Comparison of ENCODE assay signal across 8 cellular contexts in the genomic region with DNA sequence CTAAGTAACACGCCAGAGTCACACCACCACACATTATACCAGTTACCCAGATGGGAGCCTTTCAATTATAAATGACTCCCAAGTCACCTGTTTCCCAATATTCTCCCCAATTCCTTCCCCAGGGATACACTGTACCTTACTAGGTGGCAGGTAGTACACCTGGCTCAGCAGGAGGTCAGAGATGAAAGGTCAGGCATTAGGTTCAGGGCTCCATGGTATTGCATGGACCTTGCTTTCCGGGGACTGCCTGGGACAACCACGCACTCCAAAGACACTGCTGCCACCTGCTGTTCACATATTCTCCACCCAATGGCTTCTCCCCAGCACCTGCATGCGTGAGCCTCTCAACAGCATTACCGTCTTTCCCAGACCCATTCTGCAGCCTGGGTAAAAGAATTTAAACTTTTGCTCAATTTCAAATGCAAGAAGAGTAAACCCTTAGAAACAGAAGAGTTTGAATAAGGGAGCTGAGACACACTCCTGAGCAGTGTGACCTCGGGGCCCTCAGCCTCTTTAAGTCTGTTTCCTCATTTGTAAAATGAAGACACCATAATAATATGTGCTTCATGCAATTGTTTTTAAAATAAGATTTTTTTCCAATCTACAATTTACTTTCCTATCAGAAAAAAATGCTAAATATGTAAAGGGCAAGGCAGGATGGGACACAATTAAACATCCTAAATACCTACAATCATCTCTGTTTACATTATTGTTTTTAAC. TPM values are rescaled to one million over a fixed set of nuclear protein-coding genes. Genes with fewer than 3 reads are reported as not detected.
A peak's percentile ranks its signal among the peaks of the same experiment; 100 is the strongest.
DNase-seq lines count a peak whose midpoint lies in the region; ATAC-seq, FAIRE-seq and TF ChIP-seq lines count a peak whose summit lies in the region.

No MANE protein-coding gene starts in this region.

- H3K27ac Mint-ChIP-seq in astrocyte (ENCODE audit: unreplicated experiment): peak overlapping the region; percentile 94

- no peaks in the 10 kb centered on the region for H3K79me2 ChIP-seq in astrocyte (ENCODE audit: insufficient read depth, low read length)
- no peaks in the 10 kb centered on the region for H3K79me2 ChIP-seq in smooth muscle cell (ENCODE audit: low read depth)

- no peak for ATAC-seq in GM21529 (IDR thresholded peaks at IDR 0.05; ENCODE audit: unreplicated experiment)

- no peak overlapping the region for H3K9ac ChIP-seq in astrocyte (ENCODE audit: low read length)
- H3K9ac ChIP-seq in smooth muscle cell (ENCODE audit: low read depth): no peak overlapping the region

- H3K4me3 ChIP-seq in AG04449 (ENCODE audit: low read depth, low read length) (no peak overlapping the region), astrocyte (ENCODE audit: insufficient read depth, low read depth, low read length) (no peak overlapping the region), smooth muscle cell (no peak overlapping the region)

- H3K4me3 Mint-ChIP-seq in astrocyte (ENCODE audit: unreplicated experiment): no peak overlapping the region

- no peaks in the 10 kb centered on the region for H3K36me3 Mint-ChIP-seq in astrocyte (ENCODE audit: low read depth, unreplicated experiment)

- H2AFZ ChIP-seq in astrocyte (ENCODE audit: low read depth, low read length): no peak overlapping the region
- H2AFZ ChIP-seq in smooth muscle cell (ENCODE audit: low read depth): no peak overlapping the region

- peaks cover 10% of the 10 kb centered on the region for H3F3A ChIP-seq in smooth muscle cell (ENCODE audit: low read depth)

- H3K27me3 ChIP-seq in astrocyte (ENCODE audit: insufficient read depth, low read length): no peaks in the 10 kb centered on the region
- no peaks in the 10 kb centered on the region for H3K27me3 ChIP-seq in smooth muscle cell (ENCODE audit: low read depth)

- H4K20me1 ChIP-seq in astrocyte (ENCODE audit: insufficient read depth, low read length): no peaks in the 10 kb centered on the region
- H4K20me1 ChIP-seq in smooth muscle cell (ENCODE audit: low read depth): no peaks in the 10 kb centered on the region

- CTCF ChIA-PET in AG04449 (lab: Yijun Ruan, JAX): interaction anchor here (0.5 to 3.3 kb wide), 57 partner anchors 8 to 1225 kb away, joined by 3 to 27 read pairs (median 4); partner anchors contain the start of gene APH1B

- H3K9me3 Mint-ChIP-seq in astrocyte (ENCODE audit: unreplicated experiment): no peaks in the 10 kb centered on the region

- H3K4me1 Mint-ChIP-seq in astrocyte (ENCODE audit: low read depth, unreplicated experiment): peaks cover 36% of the 10 kb centered on the region

- POLR2A ChIA-PET in AG04449 (lab: Yijun Ruan, JAX): interaction anchor here (0.7 to 1.3 kb wide), 3 partner anchors 36 to 387 kb away, joined by 3 to 4 read pairs (median 3); no protein-coding TSS in a partner anchor

- no peak for DNase-seq in AG04449 (ENCODE audit: low read depth, low spot score)
- peak; percentile 64 for DNase-seq in GM19238 (ENCODE audit: insufficient read length, low spot score)
- peak; percentile 36 for DNase-seq in NCI-H2029 (lab: John Stamatoyannopoulos, UW)
- DNase-seq in T1000 (lab: John Stamatoyannopoulos, UW): peak; percentile 46
- no peak for DNase-seq in astrocyte (ENCODE audit: low read depth)
- peak; percentile 68 to 71 for DNase-seq in hippocampal formation (lab: John Stamatoyannopoulos, UW)
- DNase-seq in smooth muscle cell (lab: John Stamatoyannopoulos, UW; ENCODE audit: unreplicated experiment): no peak

- no peak for FAIRE-seq in astrocyte (lab: Jason Lieb, UNC)

- TF ChIP-seq CTCF in AG04449 (IDR thresholded peaks at IDR 0.05; ENCODE audit: insufficient read depth, low read length, missing control alignments) (peak; percentile 87), astrocyte (IDR thresholded peaks at IDR 0.05; ENCODE audit: insufficient read depth, low read depth, low read length) (peak; percentile 73), smooth muscle cell (IDR thresholded peaks at IDR 0.05; ENCODE audit: borderline replicate concordance, insufficient read depth, poor library complexity, severe bottlenecking) (peak; percentile 79)

- H3K4me1 ChIP-seq in astrocyte (ENCODE audit: insufficient read depth, low read length) (peaks cover 32% of the 10 kb centered on the region), smooth muscle cell (ENCODE audit: low read depth) (peaks cover 21% of the 10 kb centered on the region)

- H3K4me2 ChIP-seq in astrocyte (ENCODE audit: low read length): no peak overlapping the region
- peak overlapping the region; percentile 72 for H3K4me2 ChIP-seq in smooth muscle cell

- no peaks in the 10 kb centered on the region for H3K9me3 ChIP-seq in astrocyte (ENCODE audit: insufficient read depth, low read depth, low read length)
- no peaks in the 10 kb centered on the region for H3K9me3 ChIP-seq in smooth muscle cell (replicated peaks; ENCODE audit: low read depth)

- 30% methylated on average over 6 of the region's 6 CpGs for WGBS in smooth muscle cell (ENCODE audit: low lambda C conversion rate)

- peak overlapping the region; percentile 71 for H3K27ac ChIP-seq in astrocyte (ENCODE audit: low read depth, low read length)
- no peak overlapping the region for H3K27ac ChIP-seq in smooth muscle cell (ENCODE audit: low read depth)

- no peaks in the 10 kb centered on the region for H3K27me3 Mint-ChIP-seq in astrocyte (ENCODE audit: low read depth, unreplicated experiment)

- H3K36me3 ChIP-seq in astrocyte (ENCODE audit: insufficient read depth, low read length) (no peaks in the 10 kb centered on the region), smooth muscle cell (ENCODE audit: low read depth) (no peaks in the 10 kb centered on the region)

RNA-seq across cellular contexts. Expression of gene LACTB, which starts 28.0 kb away (rescaled TPM):
- total RNA-seq in astrocyte (29.8 and 37.2 TPM in 2 replicates), smooth muscle cell (12.5 and 41.0 TPM in 2 replicates)
- polyA plus RNA-seq in smooth muscle cell: 9.0 and 13.8 TPM in 2 replicates

RNA-seq across cellular contexts. Expression of gene TPM1, which starts 51.1 kb away (rescaled TPM):
- 2,922 and 3,062 TPM in 2 replicates for total RNA-seq in astrocyte
- total RNA-seq in smooth muscle cell: 1,694 and 1,869 TPM in 2 replicates
- polyA plus RNA-seq in smooth muscle cell: 1,915 and 2,406 TPM in 2 replicates

Comparison
In these comparisons a context has a peak if more than half of its experiments do, and no peak if none do; other contexts are left out.
1. DNase-seq: peak in GM19238 (single experiment), NCI-H2029 (single experiment), T1000 (single experiment) and hippocampal formation (2 of 2); none in AG04449 (single experiment), astrocyte (single experiment) and smooth muscle cell (single experiment).
2. Peak in every context shown above with its lines, with median percentiles within 50 percentile points of each other: CTCF ChIP-seq.